31 cellular contexts compared by ENCODE assay signal in the genomic region with DNA sequence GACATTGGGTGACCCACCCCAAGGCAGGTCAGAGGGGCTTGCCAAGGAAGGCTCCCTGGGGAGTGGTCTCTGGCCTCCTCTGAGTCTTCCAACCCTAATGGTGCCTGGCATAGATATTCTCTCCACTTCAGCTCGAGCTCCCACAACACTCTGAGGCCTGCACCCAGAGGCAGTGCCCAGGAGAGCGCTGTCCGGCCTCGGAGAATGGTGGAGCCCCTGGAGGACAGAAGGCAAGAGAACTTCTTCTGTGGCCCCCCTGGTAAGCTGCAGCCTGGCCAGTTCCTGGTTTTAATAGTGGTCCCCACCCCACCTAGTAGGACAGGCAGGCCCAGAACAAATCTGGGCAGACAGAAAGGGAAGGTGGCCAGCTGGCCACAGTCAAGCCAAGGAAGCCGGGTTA. TPM values are rescaled to one million over a fixed set of nuclear protein-coding genes. Genes with fewer than 3 reads are reported as not detected.
"Had no signal": no experiment of that assay in that cellular context is flagged by ENCODE, and none has a peak within 500 bp of the region (broad histone marks: within the 10 kb centered on the region; RNA-seq: fewer than 3 reads in every experiment).

No MANE protein-coding gene starts in this region.

- H3K27ac ChIP-seq: coronary artery, epithelial cell of prostate, esophagus squamous epithelium, gastrocnemius medialis, lower lobe of right lung had no signal

- DNase-seq: dermis blood vessel endothelial cell; effector CD4-positive, alpha-beta T cell; effector memory CD4-positive, alpha-beta T cell; esophagus squamous epithelium; foreskin fibroblast; foreskin melanocyte; gastrocnemius medialis; glutamatergic neuron; head of caudate nucleus; heart right ventricle; hippocampal formation; kidney glomerular epithelial cell; left colon; left ventricle myocardium superior; lower lobe of right lung; mesenchymal stem cell; mucosa of descending colon; naive B cell had no signal

- H3K36me3 ChIP-seq: esophagus squamous epithelium, gastrocnemius medialis, heart right ventricle, lower lobe of right lung had no signal

- H3K9me3 ChIP-seq: esophagus squamous epithelium, gastrocnemius medialis, heart right ventricle, lower lobe of right lung, mucosa of descending colon had no signal

- H3K36me3 Mint-ChIP-seq: mesothelial cell of epicardium had no signal

- H3K4me3 Mint-ChIP-seq: mesothelial cell of epicardium had no signal

- ATAC-seq: esophagus mucosa, gastrocnemius medialis, heart right ventricle, left colon, left lobe of liver, left ventricle myocardium superior, lower lobe of right lung, mucosa of descending colon had no signal

- H3K9me3 Mint-ChIP-seq: mesothelial cell of epicardium, naive B cell had no signal

- H3K4me3 ChIP-seq: coronary artery, dorsolateral prefrontal cortex, esophagus squamous epithelium, gastrocnemius medialis, heart right ventricle, lower lobe of right lung, mucosa of descending colon had no signal

- H3K27ac Mint-ChIP-seq: mesothelial cell of epicardium had no signal

- H3K27me3 ChIP-seq: dorsolateral prefrontal cortex, gastrocnemius medialis, heart right ventricle had no signal

- H3K27me3 Mint-ChIP-seq: naive B cell had no signal

- FAIRE-seq: colon, endometrium, islet of Langerhans, keratinocyte had no signal

RNA-seq across cellular contexts. Expression of a gene that starts 14.2 kb away (rescaled TPM):
- total RNA-seq: dermis blood vessel endothelial cell, dorsolateral prefrontal cortex, esophagus mucosa, esophagus squamous epithelium, glomerular endothelial cell, heart right ventricle, left lobe of liver, left ventricle myocardium superior, lower lobe of right lung, lung microvascular endothelial cell, mesothelial cell of epicardium, myocyte had no signal
- polyA plus RNA-seq: heart right ventricle, keratinocyte had no signal
